ENCODE assay signal across 8 cellular contexts in genomic region chr6:113855500-113856010, GRCh38. TPM values are rescaled to one million over a fixed set of nuclear protein-coding genes. Genes with fewer than 3 reads are reported as not detected.
DNase-seq lines count a peak whose midpoint lies in the region; ATAC-seq and TF ChIP-seq lines count a peak whose summit lies in the region.

No MANE protein-coding gene starts in this region.

- peaks cover 16% of the 10 kb centered on the region for H3K4me1 Mint-ChIP-seq in activated T-cell treated with anti-CD3 and anti-CD28 coated beads, Interleukin-2, amount 50 U/mL, for 24 hours (ENCODE audit: low read depth)
- H3K4me1 Mint-ChIP-seq in naive B cell, result peaks cover 5 to 18% (median 15%) of the 10 kb centered on the region in 3 donors

- H3K9me3 ChIP-seq in esophagus (ENCODE audit: control insufficient read depth in 2 of 2, insufficient read depth in 1 of 2, low read depth in 1 of 2, low read length in 1 of 2), result no peaks in the 10 kb centered on the region

- peak overlapping the region; percentile 82 to 92 for H3K4me3 ChIP-seq in esophagus (ENCODE audit: low read depth in 1 of 2, low read length in 2 of 2)

- peaks cover 0 to 2% of the 10 kb centered on the region in 2 donors for H3K4me1 ChIP-seq in esophagus (ENCODE audit: control insufficient read depth in 2 of 2, insufficient read depth in 2 of 2, low read length in 1 of 2)

- H3K27ac Mint-ChIP-seq in activated T-cell treated with anti-CD3 and anti-CD28 coated beads, Interleukin-2, amount 50 U/mL, for 24 hours, result no peak overlapping the region
- H3K27ac Mint-ChIP-seq in naive B cell, result peak overlapping the region in 1 of 6 donors; percentile 94

- H3K27ac ChIP-seq in RWPE1 (peak overlapping the region; percentile 74), esophagus (ENCODE audit: low read depth in 2 of 2, low read length in 1 of 2) (peak overlapping the region; percentile 89 to 95)

- peak; percentile 32 for DNase-seq in activated T-cell treated with anti-CD3 and anti-CD28 coated beads, Interleukin-2, amount 50 U/mL, for 24 hours
- no peak for DNase-seq in activated T-cell treated with anti-CD3 and anti-CD28 coated beads, Interleukin-2, amount 50 U/mL, for 1 hour
- DNase-seq in RWPE1 (ENCODE audit: low spot score) (peak; percentile 17), naive B cell (peak; percentile 22), posterior vena cava (ENCODE audit: low spot score) (no peak), KG1 (lab: John Stamatoyannopoulos, UW) (no peak)

- no peak for TF ChIP-seq CTCF in RWPE1 (conservative IDR thresholded peaks at IDR 0.05; ENCODE audit: low read depth)

- CTCF ChIA-PET in RWPE1 (lab: Yijun Ruan, JAX), result interaction anchor here (0.6 kb wide), 1 partner anchor 105 kb away, joined by 3 read pairs; no protein-coding TSS in a partner anchor

- WGBS in esophagus, 2 donors, result 1 to 2% methylated on average over 17 of the region's 17 CpGs

- peaks cover 41% of the 10 kb centered on the region for H3K27me3 Mint-ChIP-seq in activated T-cell treated with anti-CD3 and anti-CD28 coated beads, Interleukin-2, amount 50 U/mL, for 24 hours
- peaks cover 0 to 9% (median 0%) of the 10 kb centered on the region in 3 donors for H3K27me3 Mint-ChIP-seq in naive B cell

- intact Hi-C loops in posterior vena cava (cut with DNase I), result no loop called here

- H3K27me3 ChIP-seq in esophagus (ENCODE audit: control insufficient read depth in 1 of 2, insufficient read depth in 2 of 2, low read length in 2 of 2), result no peaks in the 10 kb centered on the region

- POLR2A ChIA-PET in RWPE1 (lab: Yijun Ruan, JAX; ENCODE audit: low non-redundant PET), result interaction anchor here (0.6 kb wide), 2 partner anchors 24 to 131 kb away, joined by 4 to 10 read pairs; no protein-coding TSS in a partner anchor

- ATAC-seq in naive B cell (ENCODE audit: low read depth in 2 of 2), result no peak
- ATAC-seq in HG03460 (IDR thresholded peaks at IDR 0.05; ENCODE audit: unreplicated experiment), result no peak

- H3K36me3 Mint-ChIP-seq in activated T-cell treated with anti-CD3 and anti-CD28 coated beads, Interleukin-2, amount 50 U/mL, for 24 hours (ENCODE audit: low read depth), result no peaks in the 10 kb centered on the region
- peaks cover 2 to 10% of the 10 kb centered on the region in 2 donors for H3K36me3 Mint-ChIP-seq in naive B cell

- no peaks in the 10 kb centered on the region for H3K36me3 ChIP-seq in esophagus (ENCODE audit: control insufficient read depth in 2 of 2, insufficient read depth in 2 of 2, low read length in 1 of 2)

- no peaks in the 10 kb centered on the region for H3K9me3 Mint-ChIP-seq in activated T-cell treated with anti-CD3 and anti-CD28 coated beads, Interleukin-2, amount 50 U/mL, for 24 hours
- peaks cover 0 to under 1% (median 0%) of the 10 kb centered on the region in 7 donors for H3K9me3 Mint-ChIP-seq in naive B cell

- peak overlapping the region; percentile 57 for H3K4me3 Mint-ChIP-seq in activated T-cell treated with anti-CD3 and anti-CD28 coated beads, Interleukin-2, amount 50 U/mL, for 24 hours
- H3K4me3 Mint-ChIP-seq in naive B cell, result no peak overlapping the region

RNA-seq across cellular contexts. Expression of gene MARCKS, which starts 1.6 kb away (rescaled TPM):
- polyA plus RNA-seq in esophagus (10 to 100 TPM; 27.9 to 33.0 TPM), naive B cell (ENCODE audit: low read depth in 6 of 6) (10 to 100 TPM in 1 of 6 donors, 1 to 10 TPM in 5; 4.8 to 11.9 (median 7.5) TPM)
- 10 to 100 TPM; 49.6 to 69.2 TPM for total RNA-seq in posterior vena cava

Comparison
In these comparisons a context has a peak if more than half of its experiments do, and no peak if none do; other contexts are left out.
1. DNase-seq: peak in activated T-cell treated with anti-CD3 and anti-CD28 coated beads, Interleukin-2, amount 50 U/mL, for 24 hours (single experiment), RWPE1 (single experiment) and naive B cell (single experiment); none in activated T-cell treated with anti-CD3 and anti-CD28 coated beads, Interleukin-2, amount 50 U/mL, for 1 hour (single experiment), posterior vena cava (single experiment) and KG1 (single experiment).